ENCODE assay signal across 1 cellular context in the genomic region with DNA sequence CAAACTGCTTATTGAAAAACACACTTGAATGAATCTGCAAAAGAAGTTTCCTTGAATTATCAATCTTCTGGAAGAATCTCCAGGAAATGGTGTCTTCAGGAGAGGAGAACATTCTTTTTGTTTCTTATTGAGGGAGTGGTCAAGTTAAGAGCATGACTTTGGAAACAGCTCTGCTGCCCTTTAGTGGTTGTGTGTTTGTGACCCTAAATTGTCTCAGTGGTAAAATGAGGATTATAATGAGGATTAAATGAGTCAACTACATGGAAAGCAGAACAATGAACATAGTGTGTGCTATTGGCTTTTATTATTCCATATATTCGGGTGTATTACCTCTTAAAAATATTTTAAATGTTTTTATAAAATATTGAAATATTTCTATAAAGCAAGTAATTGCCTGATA.
TF ChIP-seq lines count a peak whose summit lies in the region.

No MANE protein-coding gene starts in this region.

TF ChIP-seq in H1, 55 proteins besides CTCF, POLR2A, EP300 and RAD21:
- TF ChIP-seq SAP30 (IDR thresholded peaks at IDR 0.05; ENCODE audit: insufficient read depth, insufficient replicate concordance, low read length) = no peak
